In genomic region chr2:24918326-24919099, GRCh38 we compare ENCODE assay signal across 8 cellular contexts. TPM values are rescaled to one million over a fixed set of nuclear protein-coding genes. Genes with fewer than 3 reads are reported as not detected.
DNase-seq lines count a peak whose midpoint lies in the region; ATAC-seq lines count a peak whose summit lies in the region.

No MANE protein-coding gene starts in this region.

- no peaks in the 10 kb centered on the region for H3K9me3 ChIP-seq in iPS-20b (ENCODE audit: insufficient read depth, low read depth, low read length)

- H3K36me3 Mint-ChIP-seq in activated CD4-positive, alpha-beta T cell treated with anti-CD3 and anti-CD28 coated beads for 36 hours (ENCODE audit: low read depth) = peaks cover 33% of the 10 kb centered on the region
- peaks cover 13% of the 10 kb centered on the region for H3K36me3 Mint-ChIP-seq in activated T-helper 1 cell treated with anti-CD3 and anti-CD28 coated beads, Interleukin-12 subunit alpha, Interleukin-12 subunit beta, Interleukin-2, Interleukin-4 antibody, amounts not matched to agents 30 ng/mL and 10 ng/mL and 1 ng/mL, durations not matched to agents 14 hours and 24 hours and 36 hours (ENCODE audit: low read depth)

- H3K4me1 Mint-ChIP-seq in activated CD4-positive, alpha-beta T cell treated with anti-CD3 and anti-CD28 coated beads for 36 hours = peaks cover 38% of the 10 kb centered on the region
- peaks cover 32% of the 10 kb centered on the region for H3K4me1 Mint-ChIP-seq in activated T-helper 1 cell treated with anti-CD3 and anti-CD28 coated beads, Interleukin-12 subunit alpha, Interleukin-12 subunit beta, Interleukin-2, Interleukin-4 antibody, amounts not matched to agents 30 ng/mL and 10 ng/mL and 1 ng/mL, durations not matched to agents 14 hours and 24 hours and 36 hours (ENCODE audit: low read depth)

- H3K4me3 Mint-ChIP-seq in activated CD4-positive, alpha-beta T cell treated with anti-CD3 and anti-CD28 coated beads for 36 hours = peak overlapping the region; percentile 83
- peak overlapping the region; percentile 93 for H3K4me3 Mint-ChIP-seq in activated T-helper 1 cell treated with anti-CD3 and anti-CD28 coated beads, Interleukin-12 subunit alpha, Interleukin-12 subunit beta, Interleukin-2, Interleukin-4 antibody, amounts not matched to agents 30 ng/mL and 10 ng/mL and 1 ng/mL, durations not matched to agents 14 hours and 24 hours and 36 hours

- H3K27ac ChIP-seq in iPS-20b (ENCODE audit: low read length) = no peak overlapping the region
- peak overlapping the region; percentile 68 for H3K27ac ChIP-seq in substantia nigra (ENCODE audit: low read depth, low read length, poor library complexity, severe bottlenecking)

- POLR2A ChIA-PET in activated CD4-positive, alpha-beta T cell treated with anti-CD3 and anti-CD28 coated beads for 36 hours (lab: Charles Lee) = no interaction called here

- H3K9me3 Mint-ChIP-seq in activated CD4-positive, alpha-beta T cell treated with anti-CD3 and anti-CD28 coated beads for 36 hours (ENCODE audit: low read depth) = no peaks in the 10 kb centered on the region
- H3K9me3 Mint-ChIP-seq in activated T-helper 1 cell treated with anti-CD3 and anti-CD28 coated beads, Interleukin-12 subunit alpha, Interleukin-12 subunit beta, Interleukin-2, Interleukin-4 antibody, amounts not matched to agents 30 ng/mL and 10 ng/mL and 1 ng/mL, durations not matched to agents 14 hours and 24 hours and 36 hours = no peaks in the 10 kb centered on the region

- H3K4me3 ChIP-seq in iPS-20b (ENCODE audit: low read length) = peak overlapping the region; percentile 59

- H3K27ac Mint-ChIP-seq in activated CD4-positive, alpha-beta T cell treated with anti-CD3 and anti-CD28 coated beads for 36 hours = peak overlapping the region; percentile 90
- H3K27ac Mint-ChIP-seq in activated T-helper 1 cell treated with anti-CD3 and anti-CD28 coated beads, Interleukin-12 subunit alpha, Interleukin-12 subunit beta, Interleukin-2, Interleukin-4 antibody, amounts not matched to agents 30 ng/mL and 10 ng/mL and 1 ng/mL, durations not matched to agents 14 hours and 24 hours and 36 hours = peak overlapping the region; percentile 90

- H3K27me3 ChIP-seq in iPS-20b (ENCODE audit: insufficient read depth, low read length) = peaks cover 16% of the 10 kb centered on the region

- peaks cover 1% of the 10 kb centered on the region for H3K27me3 Mint-ChIP-seq in activated CD4-positive, alpha-beta T cell treated with anti-CD3 and anti-CD28 coated beads for 36 hours
- peaks cover 2% of the 10 kb centered on the region for H3K27me3 Mint-ChIP-seq in activated T-helper 1 cell treated with anti-CD3 and anti-CD28 coated beads, Interleukin-12 subunit alpha, Interleukin-12 subunit beta, Interleukin-2, Interleukin-4 antibody, amounts not matched to agents 30 ng/mL and 10 ng/mL and 1 ng/mL, durations not matched to agents 14 hours and 24 hours and 36 hours (ENCODE audit: insufficient read depth)

- H3K9ac ChIP-seq in iPS-20b (ENCODE audit: low read depth, low read length) = peak overlapping the region; percentile 14; the same call in 1 of the 2 replicates

- no peak for DNase-seq in activated CD4-positive, alpha-beta T cell treated with anti-CD3 and anti-CD28 coated beads for 36 hours
- DNase-seq in activated CD4-positive, alpha-beta T cell treated with anti-CD3 and anti-CD28 coated beads for 1 hour = no peak
- DNase-seq in activated T-helper 1 cell treated with anti-CD3 and anti-CD28 coated beads, Interleukin-12 subunit alpha, Interleukin-12 subunit beta, Interleukin-2, Interleukin-4 antibody, amounts not matched to agents 30 ng/mL and 10 ng/mL and 1 ng/mL, durations not matched to agents 14 hours and 24 hours and 36 hours (ENCODE audit: low spot score) = no peak
- DNase-seq in substantia nigra (lab: John Stamatoyannopoulos, UW) (no peak), NCI-H2196 (lab: John Stamatoyannopoulos, UW; ENCODE audit: unreplicated experiment) (no peak)
- DNase-seq in activated CD8-positive, alpha-beta memory T cell treated with anti-CD3 and anti-CD28 coated beads, Interleukin-2, amount 50 U/mL, for 48 hours = no peak

- no peak for ATAC-seq in activated CD4-positive, alpha-beta T cell treated with anti-CD3 and anti-CD28 coated beads for 36 hours
- ATAC-seq in GM19455 (IDR thresholded peaks at IDR 0.05; ENCODE audit: unreplicated experiment) = no peak

- peaks cover 4% of the 10 kb centered on the region; the same call in 1 of the 2 replicates for H3K36me3 ChIP-seq in iPS-20b (ENCODE audit: insufficient read depth, low read depth, low read length)

- CTCF ChIA-PET in activated CD4-positive, alpha-beta T cell treated with anti-CD3 and anti-CD28 coated beads for 36 hours (lab: Charles Lee) = interaction anchor here (0.6 to 0.7 kb wide), 2 partner anchors 128 to 372 kb away, joined by 3 read pairs; no protein-coding TSS in a partner anchor

- peaks cover 3% of the 10 kb centered on the region; the same call in 1 of the 2 replicates for H3K4me1 ChIP-seq in iPS-20b (ENCODE audit: insufficient read depth, low read length)

- intact Hi-C loops in activated CD4-positive, alpha-beta T cell treated with anti-CD3 and anti-CD28 coated beads for 36 hours (cut with DNase I, micrococcal nuclease) = no loop called here
- intact Hi-C loops in activated T-helper 1 cell treated with anti-CD3 and anti-CD28 coated beads, Interleukin-12 subunit alpha, Interleukin-12 subunit beta, Interleukin-2, Interleukin-4 antibody, amounts not matched to agents 30 ng/mL and 10 ng/mL and 1 ng/mL, durations not matched to agents 14 hours and 24 hours and 36 hours (cut with micrococcal nuclease) = loop anchor here (1.0 kb wide), 3 partner anchors 54 to 428 kb away; no protein-coding TSS in a partner anchor

RNA-seq across cellular contexts. Expression of gene ADCY3, which starts 1.5 kb away (rescaled TPM):
- 10 to 100 TPM; 59.5 to 92.8 TPM for total RNA-seq in activated CD4-positive, alpha-beta T cell treated with anti-CD3 and anti-CD28 coated beads for 36 hours
- 101 and 108 TPM in 2 replicates for total RNA-seq in activated T-helper 1 cell treated with anti-CD3 and anti-CD28 coated beads, Interleukin-12 subunit alpha, Interleukin-12 subunit beta, Interleukin-2, Interleukin-4 antibody, amounts not matched to agents 30 ng/mL and 10 ng/mL and 1 ng/mL, durations not matched to agents 14 hours and 24 hours and 36 hours

RNA-seq across cellular contexts. Expression of gene DNAJC27, which starts 53.2 kb away (rescaled TPM):
- total RNA-seq in activated CD4-positive, alpha-beta T cell treated with anti-CD3 and anti-CD28 coated beads for 36 hours = 1 to 10 TPM; 5.9 to 6.6 TPM
- total RNA-seq in activated T-helper 1 cell treated with anti-CD3 and anti-CD28 coated beads, Interleukin-12 subunit alpha, Interleukin-12 subunit beta, Interleukin-2, Interleukin-4 antibody, amounts not matched to agents 30 ng/mL and 10 ng/mL and 1 ng/mL, durations not matched to agents 14 hours and 24 hours and 36 hours = 6.3 and 7.0 TPM in 2 replicates
